ENCODE assay signal across 8 cellular contexts in genomic region chr15:56918046-56918906, GRCh38. TPM values are rescaled to one million over a fixed set of nuclear protein-coding genes. Genes with fewer than 3 reads are reported as not detected.
DNase-seq lines count a peak whose midpoint lies in the region; ATAC-seq lines count a peak whose summit lies in the region.

Gene TCF12 (plus strand): TSS chr15:56918644. CDS start chr15:56919914, 1,270 bp downstream.

- H3K9me3 ChIP-seq in BLaER1 treated with 17β-estradiol and CSF1 and Interleukin-3, amounts not matched to agents 10 nM and 100 nM (replicated peaks in 1 of 11), result peaks cover 0 to 15% (median 6%) of the 10 kb centered on the region in 11 experiments; a peak in 10 of 22 replicates

- H4K20me1 ChIP-seq in BLaER1 treated with 17β-estradiol and CSF1 and Interleukin-3, amounts not matched to agents 10 nM and 100 nM, result peaks cover 0 to 17% (median 6%) of the 10 kb centered on the region in 11 experiments; a peak in 8 of 22 replicates

- H3K4me3 Mint-ChIP-seq in activated CD4-positive, alpha-beta T cell treated with anti-CD3 and anti-CD28 coated beads, Interleukin-2, amount 10 ng/mL, durations not matched to agents 24 days and 14 days, result peak within 1 kb of the TSS; percentile 95

- H3K36me3 ChIP-seq in BLaER1 treated with 17β-estradiol and CSF1 and Interleukin-3, amounts not matched to agents 10 nM and 100 nM, result peaks cover 2 to 27% (median 15%) of the 10 kb centered on the region in 11 experiments; a peak in 19 of 22 replicates

- H3K36me3 Mint-ChIP-seq in activated CD4-positive, alpha-beta T cell treated with anti-CD3 and anti-CD28 coated beads, Interleukin-2, amount 10 ng/mL, durations not matched to agents 24 days and 14 days (ENCODE audit: low read depth), result peaks cover 22% of the 10 kb centered on the region

- H3K27ac ChIP-seq in BLaER1 treated with 17β-estradiol and CSF1 and Interleukin-3, amounts not matched to agents 10 nM and 100 nM, result peak within 1 kb of the TSS; percentile 98 to 100 (median 99)

- peaks cover 4% of the 10 kb centered on the region for H3K9me3 Mint-ChIP-seq in activated CD4-positive, alpha-beta T cell treated with anti-CD3 and anti-CD28 coated beads, Interleukin-2, amount 10 ng/mL, durations not matched to agents 24 days and 14 days

- intact Hi-C loops in activated CD4-positive, alpha-beta T cell treated with anti-CD3 and anti-CD28 coated beads, Interleukin-2, amount 10 ng/mL, durations not matched to agents 24 days and 14 days (cut with micrococcal nuclease), result loop anchor here (1.0 to 5.0 kb wide), 6 partner anchors 31 to 388 kb away; no protein-coding TSS in a partner anchor

- peak; percentile 74 for DNase-seq in GM19240 (ENCODE audit: insufficient read length, low spot score)
- DNase-seq in NCI-H526 (lab: John Stamatoyannopoulos, UW), result peak; percentile 87 to 97
- DNase-seq in activated CD4-positive, alpha-beta T cell treated with anti-CD3 and anti-CD28 coated beads, Interleukin-2, amount 10 ng/mL, durations not matched to agents 24 days and 14 days, result peak; percentile 97
- DNase-seq in cortex of kidney (lab: John Stamatoyannopoulos, UW), result peak; percentile 73
- peak; percentile 93 for DNase-seq in left lobe of liver (ENCODE audit: low spot score)
- DNase-seq in stimulated activated CD4-positive, alpha-beta T cell treated with anti-CD3 and anti-CD28 coated beads, Interleukin-2, amount 100 ng/mL, for 4 hours (ENCODE audit: low read depth), result peak; percentile 80

- peak within 1 kb of the TSS; percentile 95 to 100 (median 99) for H3K9ac ChIP-seq in BLaER1 treated with 17β-estradiol and CSF1 and Interleukin-3, amounts not matched to agents 10 nM and 100 nM

- ATAC-seq in HG03460 (IDR thresholded peaks at IDR 0.05; ENCODE audit: unreplicated experiment) (peak; percentile 63), left lobe of liver (peak; percentile 92)

- H3K27ac Mint-ChIP-seq in activated CD4-positive, alpha-beta T cell treated with anti-CD3 and anti-CD28 coated beads, Interleukin-2, amount 10 ng/mL, durations not matched to agents 24 days and 14 days, result peak within 1 kb of the TSS; percentile 84

- H3K4me1 ChIP-seq in BLaER1 treated with 17β-estradiol and CSF1 and Interleukin-3, amounts not matched to agents 10 nM and 100 nM, result peaks cover 17 to 50% (median 35%) of the 10 kb centered on the region in 10 experiments

- no peaks in the 10 kb centered on the region for H3K27me3 Mint-ChIP-seq in activated CD4-positive, alpha-beta T cell treated with anti-CD3 and anti-CD28 coated beads, Interleukin-2, amount 10 ng/mL, durations not matched to agents 24 days and 14 days

- peak within 1 kb of the TSS; percentile 87 to 100 (median 96) for H3K4me3 ChIP-seq in BLaER1 treated with 17β-estradiol and CSF1 and Interleukin-3, amounts not matched to agents 10 nM and 100 nM

- peaks cover 26% of the 10 kb centered on the region for H3K4me1 Mint-ChIP-seq in activated CD4-positive, alpha-beta T cell treated with anti-CD3 and anti-CD28 coated beads, Interleukin-2, amount 10 ng/mL, durations not matched to agents 24 days and 14 days

- no peaks in the 10 kb centered on the region for H3K27me3 ChIP-seq in BLaER1 treated with 17β-estradiol and CSF1 and Interleukin-3, amounts not matched to agents 10 nM and 100 nM

- peak within 1 kb of the TSS; percentile 62 to 93 (median 87) for H3K4me2 ChIP-seq in BLaER1 treated with 17β-estradiol and CSF1 and Interleukin-3, amounts not matched to agents 10 nM and 100 nM

RNA-seq across cellular contexts. Expression of gene TCF12, which starts in this region (rescaled TPM):
- 78.6 and 89.1 TPM in 2 replicates for total RNA-seq in activated CD4-positive, alpha-beta T cell treated with anti-CD3 and anti-CD28 coated beads, Interleukin-2, amount 10 ng/mL, durations not matched to agents 24 days and 14 days
- 29.8 TPM for total RNA-seq in left lobe of liver

Comparison
In these comparisons a context has a peak if more than half of its experiments do, and no peak if none do; other contexts are left out.
1. Peak in every context shown above with its lines: DNase-seq, ATAC-seq, H3K4me3 ChIP-seq and H3K27ac ChIP-seq.